ENCODE assay signal across 1 cellular context in the genomic region with DNA sequence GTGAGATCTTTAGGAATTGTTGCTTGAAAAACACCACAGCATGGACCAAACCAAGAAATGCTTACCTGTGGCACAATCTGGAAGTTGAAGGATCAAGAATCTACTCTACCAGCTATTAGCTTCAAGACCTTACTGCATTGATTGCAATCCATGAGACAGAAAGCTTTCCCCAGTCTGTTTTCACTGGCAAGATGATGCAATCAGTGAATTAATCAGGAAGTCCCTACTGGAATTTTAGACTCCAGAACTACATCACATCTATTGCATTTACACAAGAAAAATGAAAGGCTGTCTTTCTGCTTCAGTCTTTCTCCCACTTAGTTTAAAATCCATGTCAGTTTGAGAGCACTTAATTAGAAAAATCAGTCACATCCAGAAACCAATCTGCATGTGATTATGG.
TF ChIP-seq lines count a peak whose summit lies in the region.

No MANE protein-coding gene starts in this region.

TF ChIP-seq in K562, 482 proteins besides CTCF, POLR2A, EP300 and RAD21 (continued from another document):
- TF ChIP-seq ARID4B (CRISPR knock-in tag; IDR thresholded peaks at IDR 0.05) = no peak
- TF ChIP-seq ZNF764 (CRISPR knock-in tag; IDR thresholded peaks at IDR 0.05; ENCODE audit: low read depth) = no peak
- TF ChIP-seq ATF3 (IDR thresholded peaks at IDR 0.05) = peak; percentile 30; the same call in 1 of the 2 replicates
- no peak for TF ChIP-seq ATF3 (CRISPR knock-in tag; conservative IDR thresholded peaks at IDR 0.05)
- no peak for TF ChIP-seq ZNF696 (CRISPR knock-in tag; conservative IDR thresholded peaks at IDR 0.05)
